ENCODE assay signal across 9 cellular contexts in the genomic region with DNA sequence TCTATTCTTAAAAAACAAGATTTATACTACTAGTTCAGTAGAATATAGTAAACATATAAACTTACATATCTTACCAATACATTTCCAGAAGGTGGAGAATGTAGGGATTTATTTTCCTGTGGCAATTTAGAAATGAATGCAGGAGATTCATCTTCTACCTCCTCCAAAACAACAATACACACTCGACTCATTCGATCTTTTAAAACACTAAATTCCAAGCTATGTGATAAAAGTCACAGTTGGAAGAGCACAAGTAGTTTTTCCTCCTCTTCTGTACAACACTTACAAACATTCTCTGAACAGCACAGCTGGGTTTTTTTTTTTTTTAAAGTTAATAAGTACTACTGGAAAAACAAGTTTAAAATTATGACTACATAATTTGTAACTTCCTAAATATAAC. TPM values are rescaled to one million over a fixed set of nuclear protein-coding genes. Genes with fewer than 3 reads are reported as not detected.
DNase-seq lines count a peak whose midpoint lies in the region; ATAC-seq and TF ChIP-seq lines count a peak whose summit lies in the region.
"Had no signal": no experiment of that assay in that cellular context is flagged by ENCODE, and none has a peak within 500 bp of the region (broad histone marks: within the 10 kb centered on the region; RNA-seq: fewer than 3 reads in every experiment).

No MANE protein-coding gene starts in this region.

- no peaks in the 10 kb centered on the region for H3K27me3 ChIP-seq in mammary epithelial cell (ENCODE audit: insufficient read depth, low read length)
- no peaks in the 10 kb centered on the region for H3K27me3 ChIP-seq in muscle layer of colon (ENCODE audit: control insufficient read depth in 1 of 2, insufficient read depth in 2 of 2, low read length in 2 of 2)

- TF ChIP-seq EP300 in Ishikawa (IDR thresholded peaks at IDR 0.05; ENCODE audit: borderline replicate concordance), result no peak

- H3K4me3 ChIP-seq in AG04449 (ENCODE audit: low read depth, low read length), result peak overlapping the region; percentile 74
- peak overlapping the region; percentile 22 to 70 (median 59) for H3K4me3 ChIP-seq in mammary epithelial cell (replicated peaks in 1 of 3; ENCODE audit: insufficient read depth in 1 of 3, low read depth in 2 of 3, low read length in 3 of 3)
- peak overlapping the region; percentile 22 to 51 for H3K4me3 ChIP-seq in muscle layer of colon (ENCODE audit: low read depth in 1 of 2, low read length in 2 of 2)

- TF ChIP-seq RAD21 in Ishikawa (IDR thresholded peaks at IDR 0.05; ENCODE audit: low read depth), result no peak

- H3K4me2 ChIP-seq in mammary epithelial cell (ENCODE audit: insufficient read depth, low read depth, low read length), result peak overlapping the region; percentile 78

- no TSS peak for BruUV-seq in mammary epithelial cell (replicated peaks; lab: Mats Ljungman, UMichigan)

- WGBS in mammary epithelial cell (ENCODE audit: low coverage, missing lambda C conversion rate), result 0% methylated on average over 2 of the region's 2 CpGs

- no peak for DNase-seq in AG04449 (ENCODE audit: low read depth, low spot score)
- no peak for DNase-seq in mammary epithelial cell
- no peak for DNase-seq in NCI-H226
- DNase-seq in NCI-H526 (lab: John Stamatoyannopoulos, UW), result no peak
- no peak for DNase-seq in NCI-H128 (lab: John Stamatoyannopoulos, UW; ENCODE audit: unreplicated experiment)
- DNase-seq: NCI-H2171 had no signal

- H3K9ac ChIP-seq in mammary epithelial cell (ENCODE audit: insufficient read depth, low read length) (peak overlapping the region; percentile 98), muscle layer of colon (ENCODE audit: low read length) (peak overlapping the region; percentile 62)

- CTCF ChIA-PET in AG04449 (lab: Yijun Ruan, JAX) (interaction anchor here (0.8 to 1.6 kb wide), 9 partner anchors 9 to 593 kb away, joined by 3 to 6 read pairs (median 3); no protein-coding TSS in a partner anchor), mammary epithelial cell (lab: Charles Lee; ENCODE audit: low non-redundant PET) (interaction anchor here (0.7 to 1.3 kb wide), 2 partner anchors 18 to 70 kb away, joined by 6 to 22 read pairs; no protein-coding TSS in a partner anchor)

- POLR2A ChIA-PET in AG04449 (lab: Yijun Ruan, JAX), result interaction anchor here (1.0 to 1.7 kb wide), 3 partner anchors 10 to 148 kb away, joined by 5 to 9 read pairs (median 5); no protein-coding TSS in a partner anchor

- H4K20me1 ChIP-seq in mammary epithelial cell (ENCODE audit: insufficient read depth, low read length), result no peaks in the 10 kb centered on the region

- in situ Hi-C loops in mammary epithelial cell (cut with MboI; ENCODE audit: low sequenced_read_pairs in 2 of 2), result no loop called here

- TF ChIP-seq CTCF in AG04449 (IDR thresholded peaks at IDR 0.05; ENCODE audit: insufficient read depth, low read length, missing control alignments) (no peak), mammary epithelial cell (conservative IDR thresholded peaks at IDR 0.05 in 1 of 2, IDR thresholded peaks at IDR 0.05 in 1 of 2; ENCODE audit: extremely low read depth in 1 of 2, insufficient read depth in 1 of 2, low read depth in 1 of 2, low read length in 2 of 2) (no peak)

- dilution Hi-C loops in mammary epithelial cell (cut with HindIII; ENCODE audit: low sequenced_read_pairs), result no loop called here

- H3K27ac ChIP-seq in mammary epithelial cell (ENCODE audit: insufficient read depth, low read depth, low read length), result peak overlapping the region; percentile 100
- H3K27ac ChIP-seq in muscle layer of colon (ENCODE audit: low read depth, low read length), result peak overlapping the region; percentile 50

- intact Hi-C loops in mammary epithelial cell (cut with micrococcal nuclease), result loop anchor here (2.0 to 5.0 kb wide), 3 partner anchors 28 to 89 kb away; no protein-coding TSS in a partner anchor

- H3K4me1 ChIP-seq in mammary epithelial cell (ENCODE audit: insufficient read depth, low read length) (peaks cover 4% of the 10 kb centered on the region), muscle layer of colon (ENCODE audit: insufficient read depth, low read length) (peaks cover 4% of the 10 kb centered on the region)

- H2AFZ ChIP-seq in mammary epithelial cell (ENCODE audit: low read depth, low read length), result no peak overlapping the region

- no peak for ATAC-seq in HG02852 (IDR thresholded peaks at IDR 0.05; ENCODE audit: unreplicated experiment)

- H3K36me3 ChIP-seq in mammary epithelial cell (ENCODE audit: insufficient read depth, low read length) (peaks cover 7% of the 10 kb centered on the region), muscle layer of colon (ENCODE audit: insufficient read depth, low read length) (no peaks in the 10 kb centered on the region)

- H3K79me2 ChIP-seq in mammary epithelial cell (ENCODE audit: insufficient read depth, low read length), result peaks cover 84% of the 10 kb centered on the region

- H3K9me3 ChIP-seq in mammary epithelial cell (replicated peaks; ENCODE audit: insufficient read depth, low read length), result no peaks in the 10 kb centered on the region
- H3K9me3 ChIP-seq in muscle layer of colon (ENCODE audit: low read length), result no peaks in the 10 kb centered on the region

TF ChIP-seq in Ishikawa, 13 proteins besides CTCF, POLR2A, EP300 and RAD21:
- TF ChIP-seq TEAD4 (IDR thresholded peaks at IDR 0.05) (0 out of 2 replicates have a peak, but pooled peaks have one; percentile 4), YY1 (IDR thresholded peaks at IDR 0.05; ENCODE audit: low read depth) (no peak)

RNA-seq across cellular contexts. Expression of a gene that starts 1.4 kb away (rescaled TPM):
- total RNA-seq in mammary epithelial cell, result 10 to 100 TPM; 38.0 to 49.2 TPM
- polyA plus RNA-seq in mammary epithelial cell, result 25.1 TPM
- polyA minus RNA-seq in mammary epithelial cell, result 140 TPM
